In the genomic region with DNA sequence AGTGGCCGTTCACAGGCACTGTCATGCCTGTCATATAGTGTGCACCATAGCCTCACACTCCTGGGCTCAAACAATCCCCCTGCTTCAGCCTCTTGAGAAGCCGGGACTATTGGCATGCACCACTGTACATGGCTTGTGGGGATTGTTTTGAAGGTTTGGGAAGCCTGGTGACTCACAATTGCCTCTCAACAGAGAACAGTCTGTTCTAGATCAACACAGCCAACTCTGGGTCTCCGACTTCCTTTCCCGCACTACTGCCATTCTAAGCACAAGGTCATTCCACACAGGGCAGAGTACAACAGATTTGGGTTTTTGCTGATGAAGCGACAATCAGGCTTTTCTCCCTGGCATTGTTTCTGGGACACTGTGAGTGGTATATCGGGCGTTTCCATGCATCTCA, we compare ENCODE assay signal across 10 cellular contexts. TPM values are rescaled to one million over a fixed set of nuclear protein-coding genes. Genes with fewer than 3 reads are reported as not detected.
DNase-seq lines count a peak whose midpoint lies in the region; ATAC-seq and TF ChIP-seq lines count a peak whose summit lies in the region.
"Had no signal": no experiment of that assay in that cellular context is flagged by ENCODE, and none has a peak within 500 bp of the region (broad histone marks: within the 10 kb centered on the region; RNA-seq: fewer than 3 reads in every experiment).

No MANE protein-coding gene starts in this region.

- no peak overlapping the region for H3K4me3 ChIP-seq in cardiac fibroblast (replicated peaks in 1 of 2; ENCODE audit: low read depth in 2 of 2, low read length in 2 of 2)

- no peak overlapping the region for H3K4me3 Mint-ChIP-seq in activated CD8-positive, alpha-beta memory T cell treated with anti-CD3 and anti-CD28 coated beads, Interleukin-2, amount 10 ng/mL, durations not matched to agents 7 days and 5 days
- H3K4me3 Mint-ChIP-seq: IgD-negative memory B cell had no signal

- no peaks in the 10 kb centered on the region for H3K36me3 Mint-ChIP-seq in activated CD8-positive, alpha-beta memory T cell treated with anti-CD3 and anti-CD28 coated beads, Interleukin-2, amount 10 ng/mL, durations not matched to agents 7 days and 5 days

- no peak overlapping the region for H3K27ac Mint-ChIP-seq in activated CD8-positive, alpha-beta memory T cell treated with anti-CD3 and anti-CD28 coated beads, Interleukin-2, amount 10 ng/mL, durations not matched to agents 7 days and 5 days
- H3K27ac Mint-ChIP-seq: IgD-negative memory B cell had no signal

- no peaks in the 10 kb centered on the region for H3K4me1 Mint-ChIP-seq in activated CD8-positive, alpha-beta memory T cell treated with anti-CD3 and anti-CD28 coated beads, Interleukin-2, amount 10 ng/mL, durations not matched to agents 7 days and 5 days

- DNase-seq in EL (peak; percentile 24), cardiac fibroblast (ENCODE audit: low read depth in 2 of 2) (peak; percentile 91 to 94), hepatic stellate cell (ENCODE audit: low spot score) (peak; percentile 14), putamen (ENCODE audit: low spot score) (peak; percentile 58), NOMO-1 treated with DMSO at 0.1 percent for 48 hours (lab: John Stamatoyannopoulos, UW; ENCODE audit: unreplicated experiment) (no peak), GM19240 (ENCODE audit: insufficient read length, low spot score) (no peak)
- no peak for DNase-seq in activated CD4-positive, CD25-positive, alpha-beta regulatory T cell treated with anti-CD3 and anti-CD28 coated beads, Interleukin-2, amount 50 U/mL, for 72 hours
- no peak for DNase-seq in activated CD8-positive, alpha-beta memory T cell treated with anti-CD3 and anti-CD28 coated beads, Interleukin-2, amount 10 ng/mL, durations not matched to agents 7 days and 5 days
- DNase-seq: cerebellar nuclear complex had no signal

- peaks cover 3% of the 10 kb centered on the region for H3K9me3 Mint-ChIP-seq in activated CD8-positive, alpha-beta memory T cell treated with anti-CD3 and anti-CD28 coated beads, Interleukin-2, amount 10 ng/mL, durations not matched to agents 7 days and 5 days (ENCODE audit: low read depth)
- H3K9me3 Mint-ChIP-seq: IgD-negative memory B cell had no signal

- CTCF ChIA-PET in activated CD8-positive, alpha-beta memory T cell treated with anti-CD3 and anti-CD28 coated beads, Interleukin-2, amount 10 ng/mL, durations not matched to agents 7 days and 5 days (lab: Charles Lee), result no interaction called here

- ATAC-seq in activated CD8-positive, alpha-beta memory T cell treated with anti-CD3 and anti-CD28 coated beads, Interleukin-2, amount 10 ng/mL, durations not matched to agents 7 days and 5 days, result no peak

- TF ChIP-seq CTCF in cardiac fibroblast (IDR thresholded peaks at IDR 0.05; ENCODE audit: low read depth, low read length), result no peak

- no peaks in the 10 kb centered on the region for H3K27me3 Mint-ChIP-seq in activated CD8-positive, alpha-beta memory T cell treated with anti-CD3 and anti-CD28 coated beads, Interleukin-2, amount 10 ng/mL, durations not matched to agents 7 days and 5 days
- H3K27me3 Mint-ChIP-seq: IgD-negative memory B cell had no signal

RNA-seq across cellular contexts. Expression of gene AHCTF1, which starts 15.5 kb away (rescaled TPM):
- 10 to 100 TPM; 30.4 to 37.1 TPM for total RNA-seq in activated CD8-positive, alpha-beta memory T cell treated with anti-CD3 and anti-CD28 coated beads, Interleukin-2, amount 10 ng/mL, durations not matched to agents 7 days and 5 days

Comparison
In these comparisons a context has a peak if more than half of its experiments do, and no peak if none do; other contexts are left out.
1. DNase-seq: peak in EL (single experiment), cardiac fibroblast (2 of 2), hepatic stellate cell (single experiment) and putamen (single experiment); none in activated CD4-positive, CD25-positive, alpha-beta regulatory T cell treated with anti-CD3 and anti-CD28 coated beads, Interleukin-2, amount 50 U/mL, for 72 hours (single experiment), NOMO-1 treated with DMSO at 0.1 percent for 48 hours (single experiment), GM19240 (single experiment) and activated CD8-positive, alpha-beta memory T cell treated with anti-CD3 and anti-CD28 coated beads, Interleukin-2, amount 10 ng/mL, durations not matched to agents 7 days and 5 days (single experiment).